In genomic region chr7:16606704-16607103, GRCh38 we compare ENCODE assay signal across 1 cellular context.
TF ChIP-seq lines count a peak whose summit lies in the region.

No MANE protein-coding gene starts in this region.

TF ChIP-seq in IMR-90, 13 proteins besides CTCF, POLR2A, EP300 and RAD21:
- no peak for TF ChIP-seq ELK1 (IDR thresholded peaks at IDR 0.05; ENCODE audit: borderline replicate concordance, low read depth, low read length)
- no peak for TF ChIP-seq MXI1 (IDR thresholded peaks at IDR 0.05; ENCODE audit: borderline replicate concordance, low read depth, low read length)
- TF ChIP-seq MAFK (IDR thresholded peaks at IDR 0.05; ENCODE audit: low read depth, low read length): no peak
- no peak for TF ChIP-seq CEBPB (IDR thresholded peaks at IDR 0.05; ENCODE audit: low read depth, low read length)
- TF ChIP-seq MAZ (IDR thresholded peaks at IDR 0.05; ENCODE audit: borderline replicate concordance, low read depth, low read length): no peak
- no peak for TF ChIP-seq CHD1 (IDR thresholded peaks at IDR 0.05; ENCODE audit: low read depth, low read length)
- no peak for TF ChIP-seq RFX5 (IDR thresholded peaks at IDR 0.05; ENCODE audit: low read depth, low read length)
- no peak for TF ChIP-seq SMC3 (IDR thresholded peaks at IDR 0.05; ENCODE audit: low read depth, low read length)
- TF ChIP-seq NFE2L2 (IDR thresholded peaks at IDR 0.05; ENCODE audit: low read depth, low read length): no peak
- no peak for TF ChIP-seq RCOR1 (IDR thresholded peaks at IDR 0.05; ENCODE audit: insufficient replicate concordance, low read length)
- no peak for TF ChIP-seq BHLHE40 (IDR thresholded peaks at IDR 0.05; ENCODE audit: low read depth, low read length)
- no peak for TF ChIP-seq FOS (IDR thresholded peaks at IDR 0.05; ENCODE audit: low read depth, low read length)
- TF ChIP-seq USF2 (IDR thresholded peaks at IDR 0.05; ENCODE audit: low read depth, low read length): no peak
